ENCODE assay signal across 1 cellular context in the genomic region with DNA sequence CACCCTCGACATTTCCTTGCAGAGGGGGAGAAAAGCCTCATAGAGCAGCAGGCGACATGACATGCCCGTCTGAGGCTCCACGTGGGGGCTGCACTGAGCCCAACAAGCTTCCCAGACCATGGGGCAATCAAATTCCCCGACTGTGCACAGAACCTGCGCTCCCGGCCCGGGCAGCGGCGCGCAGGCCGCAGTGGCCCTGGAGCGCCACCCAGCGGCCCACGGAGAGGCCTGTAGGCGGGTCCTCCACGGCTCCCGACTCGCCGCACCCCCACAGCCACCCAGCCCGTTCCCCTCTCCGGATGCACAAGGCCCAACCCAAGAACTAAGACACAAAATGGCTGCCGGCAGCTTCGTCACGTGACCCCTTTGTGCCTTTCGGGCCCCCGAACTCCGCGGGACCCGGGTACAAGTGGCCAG.
TF ChIP-seq lines count a peak whose summit lies in the region.

No MANE protein-coding gene starts in this region.

TF ChIP-seq in SK-N-SH, 30 proteins besides CTCF, POLR2A, EP300 and RAD21 (continued from another document):
- TF ChIP-seq, protein P1, sequence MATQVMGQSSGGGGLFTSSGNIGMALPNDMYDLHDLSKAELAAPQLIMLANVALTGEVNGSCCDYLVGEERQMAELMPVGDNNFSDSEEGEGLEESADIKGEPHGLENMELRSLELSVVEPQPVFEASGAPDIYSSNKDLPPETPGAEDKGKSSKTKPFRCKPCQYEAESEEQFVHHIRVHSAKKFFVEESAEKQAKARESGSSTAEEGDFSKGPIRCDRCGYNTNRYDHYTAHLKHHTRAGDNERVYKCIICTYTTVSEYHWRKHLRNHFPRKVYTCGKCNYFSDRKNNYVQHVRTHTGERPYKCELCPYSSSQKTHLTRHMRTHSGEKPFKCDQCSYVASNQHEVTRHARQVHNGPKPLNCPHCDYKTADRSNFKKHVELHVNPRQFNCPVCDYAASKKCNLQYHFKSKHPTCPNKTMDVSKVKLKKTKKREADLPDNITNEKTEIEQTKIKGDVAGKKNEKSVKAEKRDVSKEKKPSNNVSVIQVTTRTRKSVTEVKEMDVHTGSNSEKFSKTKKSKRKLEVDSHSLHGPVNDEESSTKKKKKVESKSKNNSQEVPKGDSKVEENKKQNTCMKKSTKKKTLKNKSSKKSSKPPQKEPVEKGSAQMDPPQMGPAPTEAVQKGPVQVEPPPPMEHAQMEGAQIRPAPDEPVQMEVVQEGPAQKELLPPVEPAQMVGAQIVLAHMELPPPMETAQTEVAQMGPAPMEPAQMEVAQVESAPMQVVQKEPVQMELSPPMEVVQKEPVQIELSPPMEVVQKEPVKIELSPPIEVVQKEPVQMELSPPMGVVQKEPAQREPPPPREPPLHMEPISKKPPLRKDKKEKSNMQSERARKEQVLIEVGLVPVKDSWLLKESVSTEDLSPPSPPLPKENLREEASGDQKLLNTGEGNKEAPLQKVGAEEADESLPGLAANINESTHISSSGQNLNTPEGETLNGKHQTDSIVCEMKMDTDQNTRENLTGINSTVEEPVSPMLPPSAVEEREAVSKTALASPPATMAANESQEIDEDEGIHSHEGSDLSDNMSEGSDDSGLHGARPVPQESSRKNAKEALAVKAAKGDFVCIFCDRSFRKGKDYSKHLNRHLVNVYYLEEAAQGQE (IDR thresholded peaks at IDR 0.05; ENCODE audit: low read depth, low read length) = no peak; the same call in 1 of the 2 replicates
- TF ChIP-seq YY1 (IDR thresholded peaks at IDR 0.05; ENCODE audit: low read depth) (peak; percentile 96; the same call in 1 of the 2 replicates), GABPA (IDR thresholded peaks at IDR 0.05; ENCODE audit: low read depth) (no peak), EZH2phosphoT487 (IDR thresholded peaks at IDR 0.05; ENCODE audit: borderline replicate concordance, low read depth) (no peak), TAF1 (IDR thresholded peaks at IDR 0.05; ENCODE audit: borderline replicate concordance, low read depth, low read length) (peak; percentile 11), SIN3A (IDR thresholded peaks at IDR 0.05; ENCODE audit: borderline replicate concordance, low read depth, low read length) (peak; percentile 93; the same call in 1 of the 2 replicates), RCOR1 (IDR thresholded peaks at IDR 0.05; ENCODE audit: low read length) (0 out of 2 replicates have a peak, but pooled peaks have one; percentile 41), MEF2A (IDR thresholded peaks at IDR 0.05; ENCODE audit: borderline replicate concordance, low read depth) (no peak), SMC3 (IDR thresholded peaks at IDR 0.05; ENCODE audit: low read depth, low read length) (peak; percentile 83), RFX5 (IDR thresholded peaks at IDR 0.05; ENCODE audit: low read length) (peak; percentile 53; the same call in 1 of the 2 replicates), FOXJ3 (CRISPR knock-in tag; IDR thresholded peaks at IDR 0.05) (no peak), CHD2 (IDR thresholded peaks at IDR 0.05; ENCODE audit: low read length, partially characterized antibody) (peak; percentile 65), NRF1 (IDR thresholded peaks at IDR 0.05; ENCODE audit: low read depth, low read length) (0 out of 2 replicates have a peak, but pooled peaks have one; percentile 47), FOSL2 (IDR thresholded peaks at IDR 0.05; ENCODE audit: borderline replicate concordance, low read depth) (no peak), POLR2AphosphoS5 (IDR thresholded peaks at IDR 0.05; ENCODE audit: low read depth, low read length) (peak; percentile 28; the same call in 1 of the 2 replicates)
- TF ChIP-seq, protein P2, sequence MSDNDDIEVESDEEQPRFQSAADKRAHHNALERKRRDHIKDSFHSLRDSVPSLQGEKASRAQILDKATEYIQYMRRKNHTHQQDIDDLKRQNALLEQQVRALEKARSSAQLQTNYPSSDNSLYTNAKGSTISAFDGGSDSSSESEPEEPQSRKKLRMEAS (IDR thresholded peaks at IDR 0.05; ENCODE audit: low read depth) = peak; percentile 90
- TF ChIP-seq, protein P3, sequence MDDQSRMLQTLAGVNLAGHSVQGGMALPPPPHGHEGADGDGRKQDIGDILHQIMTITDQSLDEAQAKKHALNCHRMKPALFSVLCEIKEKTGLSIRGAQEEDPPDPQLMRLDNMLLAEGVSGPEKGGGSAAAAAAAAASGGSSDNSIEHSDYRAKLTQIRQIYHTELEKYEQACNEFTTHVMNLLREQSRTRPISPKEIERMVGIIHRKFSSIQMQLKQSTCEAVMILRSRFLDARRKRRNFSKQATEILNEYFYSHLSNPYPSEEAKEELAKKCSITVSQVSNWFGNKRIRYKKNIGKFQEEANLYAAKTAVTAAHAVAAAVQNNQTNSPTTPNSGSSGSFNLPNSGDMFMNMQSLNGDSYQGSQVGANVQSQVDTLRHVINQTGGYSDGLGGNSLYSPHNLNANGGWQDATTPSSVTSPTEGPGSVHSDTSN (IDR thresholded peaks at IDR 0.05) = no peak
- TF ChIP-seq, protein P4, sequence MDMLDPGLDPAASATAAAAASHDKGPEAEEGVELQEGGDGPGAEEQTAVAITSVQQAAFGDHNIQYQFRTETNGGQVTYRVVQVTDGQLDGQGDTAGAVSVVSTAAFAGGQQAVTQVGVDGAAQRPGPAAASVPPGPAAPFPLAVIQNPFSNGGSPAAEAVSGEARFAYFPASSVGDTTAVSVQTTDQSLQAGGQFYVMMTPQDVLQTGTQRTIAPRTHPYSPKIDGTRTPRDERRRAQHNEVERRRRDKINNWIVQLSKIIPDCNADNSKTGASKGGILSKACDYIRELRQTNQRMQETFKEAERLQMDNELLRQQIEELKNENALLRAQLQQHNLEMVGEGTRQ (IDR thresholded peaks at IDR 0.05; ENCODE audit: borderline replicate concordance, low read depth, low read length) = peak; percentile 61
